In genomic region chr21:27761623-27762022, GRCh38 we compare ENCODE assay signal across 1 cellular context.
TF ChIP-seq lines count a peak whose summit lies in the region.

No MANE protein-coding gene starts in this region.

TF ChIP-seq in H1, 55 proteins besides CTCF, POLR2A, EP300 and RAD21 (continued from another document):
- TF ChIP-seq ATF3 (IDR thresholded peaks at IDR 0.05; ENCODE audit: insufficient read depth, low read depth, low read length) (no peak), JUND (IDR thresholded peaks at IDR 0.05; ENCODE audit: low read length) (no peak)
